In genomic region chr12:92524489-92524888, GRCh38 we compare ENCODE assay signal across 1 cellular context.
TF ChIP-seq lines count a peak whose summit lies in the region.

No MANE protein-coding gene starts in this region.

TF ChIP-seq in GM12891, 5 proteins besides CTCF, POLR2A, EP300 and RAD21:
- no peak for TF ChIP-seq SPI1 (IDR thresholded peaks at IDR 0.05; ENCODE audit: low read depth, low read length)
- no peak for TF ChIP-seq TAF1 (IDR thresholded peaks at IDR 0.05; ENCODE audit: low read depth, low read length)
- TF ChIP-seq POLR2AphosphoS5 (IDR thresholded peaks at IDR 0.05; ENCODE audit: low read depth, low read length) = no peak
- no peak for TF ChIP-seq PAX5 (IDR thresholded peaks at IDR 0.05; ENCODE audit: insufficient read depth, low read length, severe bottlenecking)
- TF ChIP-seq POU2F2 (IDR thresholded peaks at IDR 0.05; ENCODE audit: low read depth, low read length) = no peak
TF ChIP-seq in GM12891: peak in this region for 0.
